Comparison of ENCODE assay signal across 8 cellular contexts in genomic region chr6:46170357-46171289, GRCh38. TPM values are rescaled to one million over a fixed set of nuclear protein-coding genes. Genes with fewer than 3 reads are reported as not detected.
DNase-seq lines count a peak whose midpoint lies in the region; ATAC-seq lines count a peak whose summit lies in the region.

Gene ENPP5, minus strand, starts transcription at chr6:46170980. Its CDS starts 2,718 bp downstream, at chr6:46168262.

- H3K36me3 ChIP-seq in iPS-15b (ENCODE audit: control insufficient read depth, insufficient read depth, low read length), result no peaks in the 10 kb centered on the region

- H3K4me1 ChIP-seq in iPS-15b (ENCODE audit: control insufficient read depth, insufficient read depth, low read length), result no peaks in the 10 kb centered on the region

- H3K9ac ChIP-seq in iPS-15b (ENCODE audit: low read depth, low read length), result peak within 1 kb of the TSS; percentile 78

- DNase-seq in DMS53 treated with DMSO at 0.1 percent for 48 hours (lab: John Stamatoyannopoulos, UW; ENCODE audit: unreplicated experiment) (peak; percentile 94), Kasumi-1 (lab: John Stamatoyannopoulos, UW) (peak; percentile 26 to 34), T-helper 1 cell (peak; percentile 9 to 65 (median 33)), astrocyte of the hippocampus (ENCODE audit: low read depth, low spot score) (peak; percentile 63), sciatic nerve (ENCODE audit: low spot score) (peak; percentile 73), dermis blood vessel endothelial cell (no peak)

- ATAC-seq in GM21619 (IDR thresholded peaks at IDR 0.05; ENCODE audit: unreplicated experiment) (peak; percentile 75), sciatic nerve (peak; percentile 94)

- H3K4me3 ChIP-seq in iPS-15b (ENCODE audit: low read depth, low read length), result peak within 1 kb of the TSS; percentile 97

- no peaks in the 10 kb centered on the region for H3K9me3 ChIP-seq in iPS-15b (ENCODE audit: control insufficient read depth, insufficient read depth, low read length)

- intact Hi-C loops in sciatic nerve (cut with DNase I), result no loop called here

- no peaks in the 10 kb centered on the region for H3K27me3 ChIP-seq in iPS-15b (ENCODE audit: control insufficient read depth, insufficient read depth, low read length)

RNA-seq across cellular contexts. Expression of gene ENPP5, which starts in this region (rescaled TPM):
- total RNA-seq in sciatic nerve, result 1.9 TPM
- 0.17 TPM in 1 of 2 replicates, not detected in the other for total RNA-seq in dermis blood vessel endothelial cell
